In the genomic region with DNA sequence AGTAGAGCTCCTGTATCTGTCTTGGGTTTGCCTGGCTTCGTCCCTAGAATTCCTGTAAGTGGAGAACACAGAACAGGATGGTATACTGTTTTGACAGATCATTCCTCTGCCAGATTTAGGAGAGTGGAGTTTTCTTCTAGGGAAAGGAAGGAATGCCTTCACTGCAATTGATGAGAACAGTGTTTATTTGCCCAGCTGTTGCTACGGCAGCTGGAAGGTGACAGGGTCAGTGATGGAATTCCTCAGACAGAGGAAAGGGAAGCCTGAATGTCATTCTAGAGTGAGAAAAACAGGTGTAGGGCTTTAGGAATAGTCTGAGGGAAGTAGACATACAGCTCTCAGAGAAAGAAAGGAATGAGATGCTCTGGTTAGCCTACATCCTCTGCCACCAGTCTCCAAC, we compare ENCODE assay signal across 1 cellular context.
TF ChIP-seq lines count a peak whose summit lies in the region.

No MANE protein-coding gene starts in this region.

TF ChIP-seq in WTC11, 78 proteins besides CTCF, POLR2A, EP300 and RAD21:
- TF ChIP-seq MYBL2 (CRISPR knock-in tag; IDR thresholded peaks at IDR 0.05) (no peak), KAT7 (CRISPR knock-in tag; IDR thresholded peaks at IDR 0.05; ENCODE audit: borderline replicate concordance) (no peak), OVOL2 (CRISPR knock-in tag; IDR thresholded peaks at IDR 0.05; ENCODE audit: borderline replicate concordance) (no peak), FOXP4 (CRISPR knock-in tag; IDR thresholded peaks at IDR 0.05) (no peak), ATF3 (CRISPR knock-in tag; conservative IDR thresholded peaks at IDR 0.05) (no peak)
